ENCODE assay signal across 10 cellular contexts in the genomic region with DNA sequence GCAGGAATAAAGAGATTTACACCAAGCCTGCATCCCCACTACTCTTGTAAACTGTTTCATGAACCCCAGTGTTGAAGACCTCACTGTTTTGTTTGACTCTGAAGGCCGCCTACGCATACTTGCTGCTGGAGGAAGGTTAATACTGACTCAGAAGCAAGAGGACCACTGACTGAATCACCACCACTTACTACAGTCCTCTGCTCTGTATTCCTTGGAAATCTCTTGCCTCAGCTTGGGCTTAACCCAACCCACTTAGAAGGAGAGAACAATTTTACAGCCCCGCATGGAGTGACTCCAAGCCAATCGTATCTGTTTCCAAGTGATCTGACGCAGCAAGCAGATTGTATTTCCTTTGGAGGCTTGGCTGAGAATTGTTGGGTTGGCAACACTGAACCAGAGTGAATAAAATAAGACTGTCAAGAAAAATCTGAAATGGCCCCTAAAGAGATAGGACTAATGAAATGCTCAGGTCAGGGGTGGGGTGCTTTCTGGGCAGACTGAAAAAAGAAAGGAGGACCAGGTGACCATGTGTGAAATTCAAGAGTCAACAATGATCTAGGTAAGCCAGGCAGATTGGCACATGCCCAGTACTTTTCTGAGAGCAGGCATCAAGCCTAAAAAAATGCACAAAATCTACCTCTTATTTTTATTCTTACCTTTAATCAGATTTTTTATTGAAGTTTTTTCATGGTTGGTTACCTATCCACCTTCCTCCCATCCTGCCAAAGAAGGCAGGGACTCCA.
DNase-seq lines count a peak whose midpoint lies in the region; ATAC-seq, FAIRE-seq and TF ChIP-seq lines count a peak whose summit lies in the region.
"Had no signal": no experiment of that assay in that cellular context is flagged by ENCODE, and none has a peak within 500 bp of the region (broad histone marks: within the 10 kb centered on the region; RNA-seq: fewer than 3 reads in every experiment).

No MANE protein-coding gene starts in this region.

- no peaks in the 10 kb centered on the region for H3K36me3 ChIP-seq in pancreas

- no peak for TF ChIP-seq CTCF in AG04450 (IDR thresholded peaks at IDR 0.05; ENCODE audit: low read depth, low read length)
- no peak for TF ChIP-seq CTCF in fibroblast of pulmonary artery (IDR thresholded peaks at IDR 0.05; ENCODE audit: low read length, missing control alignments)
- no peak for TF ChIP-seq CTCF in pancreas (IDR thresholded peaks at IDR 0.05)

- H3K27ac ChIP-seq in AG04450 (ENCODE audit: low read depth, low read length), result peak overlapping the region; percentile 95
- peak overlapping the region; percentile 50 to 76 (median 66) for H3K27ac ChIP-seq in pancreas

- H3K4me1 ChIP-seq in pancreas, result peaks cover 16 to 30% (median 28%) of the 10 kb centered on the region in 3 donors

- intact Hi-C loops in pancreas (cut with DNase I), result no loop called here

- POLR2A ChIA-PET in AG04450 (lab: Yijun Ruan, JAX), result no interaction called here

- ATAC-seq in pancreas, result peak; percentile 73 to 81 (median 78)
- ATAC-seq in HG02884 (IDR thresholded peaks at IDR 0.05; ENCODE audit: unreplicated experiment), result no peak

- H3K27me3 ChIP-seq in AG04450 (ENCODE audit: control insufficient read depth, insufficient read depth, low read length), result no peaks in the 10 kb centered on the region
- H3K27me3 ChIP-seq in pancreas, result no peaks in the 10 kb centered on the region

- WGBS in pancreas, 2 donors, result 21 to 26% methylated on average over 5 of the region's 5 CpGs

- no peak for FAIRE-seq in RCC 7860 (lab: Jason Lieb, UNC)
- peak; percentile 92 for FAIRE-seq in pancreas (lab: Jason Lieb, UNC)

- no peaks in the 10 kb centered on the region for H3K9me3 ChIP-seq in AG04450 (ENCODE audit: control insufficient read depth, insufficient read depth, low read length)
- no peaks in the 10 kb centered on the region for H3K9me3 ChIP-seq in pancreas

- DNase-seq in AG04450 (ENCODE audit: low read depth, low spot score) (peak; percentile 97), RCC 7860 (ENCODE audit: low spot score) (peak; percentile 37), fibroblast of pulmonary artery (ENCODE audit: low read depth) (peak; percentile 99), pancreas (peak in 4 of 6 donors; percentile 62 to 74 (median 71)), COLO668 (lab: John Stamatoyannopoulos, UW; ENCODE audit: unreplicated experiment) (no peak), SHP77 treated with DMSO at 0.1 percent for 48 hours (lab: John Stamatoyannopoulos, UW) (no peak), LoVo (ENCODE audit: low spot score) (no peak)
- DNase-seq: activated CD4-positive, alpha-beta T cell treated with anti-CD3 and anti-CD28 coated beads for 48 hours; NCI-H1436 had no signal

- no peak overlapping the region for H3K4me3 ChIP-seq in AG04450 (ENCODE audit: low read depth, low read length)
- no peak overlapping the region for H3K4me3 ChIP-seq in fibroblast of pulmonary artery (replicated peaks; ENCODE audit: low read depth, low read length)
- no peak overlapping the region for H3K4me3 ChIP-seq in pancreas

- CTCF ChIA-PET in AG04450 (lab: Charles Lee), result no interaction called here

Comparison
In these comparisons a context has a peak if more than half of its experiments do, and no peak if none do; other contexts are left out.
1. DNase-seq: peak in AG04450 (single experiment), RCC 7860 (single experiment), fibroblast of pulmonary artery (single experiment) and pancreas (4 of 6); none in COLO668 (single experiment), SHP77 treated with DMSO at 0.1 percent for 48 hours (single experiment) and LoVo (single experiment).